ENCODE assay signal across 21 cellular contexts in genomic region chr17:76189247-76189646, GRCh38. TPM values are rescaled to one million over a fixed set of nuclear protein-coding genes. Genes with fewer than 3 reads are reported as not detected.
A peak's percentile ranks its signal among the peaks of the same experiment; 100 is the strongest.
DNase-seq lines count a peak whose midpoint lies in the region; ATAC-seq lines count a peak whose summit lies in the region.
"Had no signal": no experiment of that assay in that cellular context is flagged by ENCODE, and none has a peak within 500 bp of the region (broad histone marks: within the 10 kb centered on the region; RNA-seq: fewer than 3 reads in every experiment).

No MANE protein-coding gene starts in this region.

- no peaks in the 10 kb centered on the region for H3K9me3 Mint-ChIP-seq in activated T-cell treated with anti-CD3 and anti-CD28 coated beads, Interleukin-2, amount 50 U/mL, for 72 hours
- no peaks in the 10 kb centered on the region for H3K9me3 Mint-ChIP-seq in activated T-cell treated with anti-CD3 and anti-CD28 coated beads, Interleukin-2, amount 50 U/mL, for 4 hours
- no peaks in the 10 kb centered on the region for H3K9me3 Mint-ChIP-seq in activated naive CD8-positive, alpha-beta T cell treated with anti-CD3 and anti-CD28 coated beads, Interleukin-2, amount 10 ng/mL, durations not matched to agents 7 days and 5 days
- no peaks in the 10 kb centered on the region for H3K9me3 Mint-ChIP-seq in stimulated activated effector memory CD8-positive, alpha-beta T cell treated with anti-CD3 and anti-CD28 coated beads, Interleukin-12 subunit alpha, Interleukin-12 subunit beta, amount 100 ng/mL, for 72 hours
- H3K9me3 Mint-ChIP-seq: endodermal cell had no signal

- H3K4me3 Mint-ChIP-seq in activated T-cell treated with anti-CD3 and anti-CD28 coated beads, Interleukin-2, amount 50 U/mL, for 72 hours, result peak overlapping the region; percentile 66 to 80
- H3K4me3 Mint-ChIP-seq in activated T-cell treated with anti-CD3 and anti-CD28 coated beads, Interleukin-2, amount 50 U/mL, for 4 hours, result no peak overlapping the region
- peak overlapping the region; percentile 74 for H3K4me3 Mint-ChIP-seq in activated naive CD8-positive, alpha-beta T cell treated with anti-CD3 and anti-CD28 coated beads, Interleukin-2, amount 10 ng/mL, durations not matched to agents 7 days and 5 days
- peak overlapping the region; percentile 34 for H3K4me3 Mint-ChIP-seq in stimulated activated effector memory CD8-positive, alpha-beta T cell treated with anti-CD3 and anti-CD28 coated beads, Interleukin-12 subunit alpha, Interleukin-12 subunit beta, amount 100 ng/mL, for 72 hours
- H3K4me3 Mint-ChIP-seq: endodermal cell had no signal

- POLR2A ChIA-PET in activated naive CD8-positive, alpha-beta T cell treated with anti-CD3 and anti-CD28 coated beads, Interleukin-2, amount 10 ng/mL, durations not matched to agents 7 days and 5 days (lab: Charles Lee), result interaction anchor here (0.7 to 18.9 kb wide), 10 partner anchors 10 to 75 kb away, joined by 3 to 1184 read pairs (median 6); partner anchors contain the start of genes FOXJ1 and UBALD2

- H3K36me3 Mint-ChIP-seq in activated T-cell treated with anti-CD3 and anti-CD28 coated beads, Interleukin-2, amount 50 U/mL, for 72 hours (ENCODE audit: insufficient read depth in 2 of 2), result peaks cover 14 to 16% of the 10 kb centered on the region in 2 donors
- H3K36me3 Mint-ChIP-seq in activated T-cell treated with anti-CD3 and anti-CD28 coated beads, Interleukin-2, amount 50 U/mL, for 4 hours (ENCODE audit: insufficient read depth), result peaks cover 14% of the 10 kb centered on the region
- peaks cover 36% of the 10 kb centered on the region for H3K36me3 Mint-ChIP-seq in activated naive CD8-positive, alpha-beta T cell treated with anti-CD3 and anti-CD28 coated beads, Interleukin-2, amount 10 ng/mL, durations not matched to agents 7 days and 5 days
- peaks cover 19% of the 10 kb centered on the region for H3K36me3 Mint-ChIP-seq in stimulated activated effector memory CD8-positive, alpha-beta T cell treated with anti-CD3 and anti-CD28 coated beads, Interleukin-12 subunit alpha, Interleukin-12 subunit beta, amount 100 ng/mL, for 72 hours

- DNase-seq in activated T-cell treated with anti-CD3 and anti-CD28 coated beads, Interleukin-2, amount 50 U/mL, for 72 hours, result no peak
- no peak for DNase-seq in activated T-cell treated with anti-CD3 and anti-CD28 coated beads, Interleukin-2, amount 50 U/mL, for 4 hours
- peak; percentile 24 for DNase-seq in OCI-M1 (lab: John Stamatoyannopoulos, UW)
- no peak for DNase-seq in activated naive CD8-positive, alpha-beta T cell treated with anti-CD3 and anti-CD28 coated beads, Interleukin-2, amount 10 ng/mL, durations not matched to agents 7 days and 5 days
- no peak for DNase-seq in stimulated activated effector memory CD8-positive, alpha-beta T cell treated with anti-CD3 and anti-CD28 coated beads, Interleukin-12 subunit alpha, Interleukin-12 subunit beta, amount 100 ng/mL, for 72 hours (ENCODE audit: low spot score in 2 of 2)
- DNase-seq in NCI-H2081 treated with DMSO at 0.1 percent for 48 hours (lab: John Stamatoyannopoulos, UW), result no peak
- DNase-seq: activated CD4-positive, alpha-beta T cell treated with anti-CD3 and anti-CD28 coated beads for 4 hours; DMS79 treated with DMSO at 0.1 percent for 48 hours; GM23248; heart right ventricle; lower lobe of right lung; NCI-H2029 treated with DMSO at 0.1 percent for 48 hours; ovary; right lobe of liver; T1000 had no signal

- ATAC-seq in activated T-cell treated with anti-CD3 and anti-CD28 coated beads, Interleukin-2, amount 50 U/mL, for 72 hours (replicated peaks in 1 of 2), result no peak
- ATAC-seq in activated T-cell treated with anti-CD3 and anti-CD28 coated beads, Interleukin-2, amount 50 U/mL, for 4 hours, result no peak
- ATAC-seq in activated naive CD8-positive, alpha-beta T cell treated with anti-CD3 and anti-CD28 coated beads, Interleukin-2, amount 10 ng/mL, durations not matched to agents 7 days and 5 days (ENCODE audit: low read depth), result no peak
- ATAC-seq in stimulated activated effector memory CD8-positive, alpha-beta T cell treated with anti-CD3 and anti-CD28 coated beads, Interleukin-12 subunit alpha, Interleukin-12 subunit beta, amount 100 ng/mL, for 72 hours, result no peak
- ATAC-seq in HG02759 (IDR thresholded peaks at IDR 0.05; ENCODE audit: unreplicated experiment), result no peak
- no peak for ATAC-seq in HG02678 (IDR thresholded peaks at IDR 0.05; ENCODE audit: unreplicated experiment)
- ATAC-seq: heart right ventricle, lower lobe of right lung, right lobe of liver had no signal

- H3K27ac Mint-ChIP-seq in activated T-cell treated with anti-CD3 and anti-CD28 coated beads, Interleukin-2, amount 50 U/mL, for 72 hours, result peak overlapping the region; percentile 95
- H3K27ac Mint-ChIP-seq in activated naive CD8-positive, alpha-beta T cell treated with anti-CD3 and anti-CD28 coated beads, Interleukin-2, amount 10 ng/mL, durations not matched to agents 7 days and 5 days, result peak overlapping the region; percentile 97
- H3K27ac Mint-ChIP-seq in stimulated activated effector memory CD8-positive, alpha-beta T cell treated with anti-CD3 and anti-CD28 coated beads, Interleukin-12 subunit alpha, Interleukin-12 subunit beta, amount 100 ng/mL, for 72 hours, result peak overlapping the region; percentile 84
- H3K27ac Mint-ChIP-seq: endodermal cell had no signal

- H3K27me3 Mint-ChIP-seq in activated T-cell treated with anti-CD3 and anti-CD28 coated beads, Interleukin-2, amount 50 U/mL, for 72 hours (ENCODE audit: low read depth), result no peaks in the 10 kb centered on the region
- no peaks in the 10 kb centered on the region for H3K27me3 Mint-ChIP-seq in activated T-cell treated with anti-CD3 and anti-CD28 coated beads, Interleukin-2, amount 50 U/mL, for 4 hours (ENCODE audit: low read depth)
- H3K27me3 Mint-ChIP-seq in activated naive CD8-positive, alpha-beta T cell treated with anti-CD3 and anti-CD28 coated beads, Interleukin-2, amount 10 ng/mL, durations not matched to agents 7 days and 5 days, result no peaks in the 10 kb centered on the region

- peaks cover 96% of the 10 kb centered on the region for H3K4me1 Mint-ChIP-seq in activated T-cell treated with anti-CD3 and anti-CD28 coated beads, Interleukin-2, amount 50 U/mL, for 72 hours (ENCODE audit: low read depth)
- H3K4me1 Mint-ChIP-seq in activated T-cell treated with anti-CD3 and anti-CD28 coated beads, Interleukin-2, amount 50 U/mL, for 4 hours (ENCODE audit: low read depth), result peaks cover 76% of the 10 kb centered on the region
- peaks cover 64% of the 10 kb centered on the region for H3K4me1 Mint-ChIP-seq in activated naive CD8-positive, alpha-beta T cell treated with anti-CD3 and anti-CD28 coated beads, Interleukin-2, amount 10 ng/mL, durations not matched to agents 7 days and 5 days
- peaks cover 75% of the 10 kb centered on the region for H3K4me1 Mint-ChIP-seq in stimulated activated effector memory CD8-positive, alpha-beta T cell treated with anti-CD3 and anti-CD28 coated beads, Interleukin-12 subunit alpha, Interleukin-12 subunit beta, amount 100 ng/mL, for 72 hours

RNA-seq across cellular contexts. Expression of gene FOXJ1, which starts 48.2 kb away (rescaled TPM):
- total RNA-seq in activated T-cell treated with anti-CD3 and anti-CD28 coated beads, Interleukin-2, amount 50 U/mL, for 72 hours, result 1 to 10 TPM; 1.4 to 1.5 TPM
- total RNA-seq in activated T-cell treated with anti-CD3 and anti-CD28 coated beads, Interleukin-2, amount 50 U/mL, for 4 hours, result 1 to 10 TPM in 2 of 3 donors, under 1 TPM in 1; 0.71 to 2.8 (median 1.8) TPM
- 1 to 10 TPM; 5.4 to 5.8 TPM for total RNA-seq in activated naive CD8-positive, alpha-beta T cell treated with anti-CD3 and anti-CD28 coated beads, Interleukin-2, amount 10 ng/mL, durations not matched to agents 7 days and 5 days
- total RNA-seq: GM23248, heart right ventricle, IMR-90, NCI-H460, OCI-LY7 had no signal

RNA-seq across cellular contexts. Expression of gene RNF157, which starts 51.0 kb away (rescaled TPM):
- 100 to 1,000 TPM in 1 of 2 donors, 10 to 100 TPM in 1; 91.9 to 100 TPM for total RNA-seq in activated T-cell treated with anti-CD3 and anti-CD28 coated beads, Interleukin-2, amount 50 U/mL, for 72 hours
- 10 to 100 TPM; 13.3 to 16.7 (median 14.9) TPM for total RNA-seq in activated T-cell treated with anti-CD3 and anti-CD28 coated beads, Interleukin-2, amount 50 U/mL, for 4 hours
- total RNA-seq in activated naive CD8-positive, alpha-beta T cell treated with anti-CD3 and anti-CD28 coated beads, Interleukin-2, amount 10 ng/mL, durations not matched to agents 7 days and 5 days, result 100 to 1,000 TPM; 103 to 110 TPM

Comparison
In these comparisons a context has a peak if more than half of its experiments do, and no peak if none do; other contexts are left out.
1. RNA of gene RNF157, which starts 51.0 kb away (total RNA-seq): 103 to 110 TPM in activated naive CD8-positive, alpha-beta T cell treated with anti-CD3 and anti-CD28 coated beads, Interleukin-2, amount 10 ng/mL, durations not matched to agents 7 days and 5 days and 91.9 to 100 TPM in activated T-cell treated with anti-CD3 and anti-CD28 coated beads, Interleukin-2, amount 50 U/mL, for 72 hours; 13.3 to 16.7 TPM in activated T-cell treated with anti-CD3 and anti-CD28 coated beads, Interleukin-2, amount 50 U/mL, for 4 hours; every median in the first group is over 4 times any median in the second.
2. Peak in every context shown above with its lines, with median percentiles within 50 percentile points of each other: H3K27ac Mint-ChIP-seq.